Comparison of ENCODE assay signal across 17 cellular contexts in genomic region chr16:89730610-89731234, GRCh38.
"Had no signal": no experiment of that assay in that cellular context is flagged by ENCODE, and none has a peak within 500 bp of the region (broad histone marks: within the 10 kb centered on the region; RNA-seq: fewer than 3 reads in every experiment).

No MANE protein-coding gene starts in this region.

- H3K4me3 Mint-ChIP-seq: activated CD4-positive, alpha-beta T cell treated with anti-CD3 and anti-CD28 coated beads, Interleukin-2, amount 10 ng/mL, durations not matched to agents 7 days and 5 days; activated naive CD8-positive, alpha-beta T cell treated with anti-CD3 and anti-CD28 coated beads, Interleukin-2, amount 50 U/mL, for 24 hours; activated T-helper 1 cell treated with anti-CD3 and anti-CD28 coated beads, Interleukin-12 subunit alpha, Interleukin-12 subunit beta, Interleukin-2, Interleukin-4 antibody, amounts not matched to agents 30 ng/mL and 10 ng/mL and 1 ng/mL, durations not matched to agents 14 hours and 24 hours and 36 hours; dendritic cell treated with granulocyte-macrophage colony-stimulating factor and Interleukin-4, amounts not matched to agents 40 ng/mL and 50 ng/mL, for 4 days had no signal

- H3K9me3 ChIP-seq: ascending aorta, breast epithelium, gastrocnemius medialis, heart right ventricle, pancreas, transverse colon had no signal

- H3K9me3 Mint-ChIP-seq: activated CD4-positive, alpha-beta T cell treated with anti-CD3 and anti-CD28 coated beads, Interleukin-2, amount 10 ng/mL, durations not matched to agents 7 days and 5 days; activated naive CD8-positive, alpha-beta T cell treated with anti-CD3 and anti-CD28 coated beads, Interleukin-2, amount 50 U/mL, for 24 hours; activated T-helper 1 cell treated with anti-CD3 and anti-CD28 coated beads, Interleukin-12 subunit alpha, Interleukin-12 subunit beta, Interleukin-2, Interleukin-4 antibody, amounts not matched to agents 30 ng/mL and 10 ng/mL and 1 ng/mL, durations not matched to agents 14 hours and 24 hours and 36 hours; dendritic cell treated with granulocyte-macrophage colony-stimulating factor and Interleukin-4, amounts not matched to agents 40 ng/mL and 50 ng/mL, for 4 days; neural crest cell had no signal

- FAIRE-seq: pancreas had no signal

- H3K27me3 ChIP-seq: ascending aorta, breast epithelium, gastrocnemius medialis, heart right ventricle, pancreas, transverse colon had no signal

- H3K4me1 ChIP-seq: ascending aorta, breast epithelium, gastrocnemius medialis, pancreas, transverse colon had no signal

- H3K27me3 Mint-ChIP-seq: activated CD4-positive, alpha-beta T cell treated with anti-CD3 and anti-CD28 coated beads, Interleukin-2, amount 10 ng/mL, durations not matched to agents 7 days and 5 days; activated naive CD8-positive, alpha-beta T cell treated with anti-CD3 and anti-CD28 coated beads, Interleukin-2, amount 50 U/mL, for 24 hours; dendritic cell treated with granulocyte-macrophage colony-stimulating factor and Interleukin-4, amounts not matched to agents 40 ng/mL and 50 ng/mL, for 4 days had no signal

- DNase-seq: activated CD4-positive, alpha-beta T cell treated with anti-CD3 and anti-CD28 coated beads, Interleukin-2, amount 10 ng/mL, durations not matched to agents 7 days and 5 days; activated CD8-positive, alpha-beta memory T cell treated with anti-CD3 and anti-CD28 coated beads, Interleukin-2, amount 50 U/mL, for 48 hours; activated naive CD4-positive, alpha-beta T cell; activated naive CD8-positive, alpha-beta T cell treated with anti-CD3 and anti-CD28 coated beads, Interleukin-2, amount 50 U/mL, for 24 hours; gastrocnemius medialis; heart right ventricle; mesendoderm; pancreas; stimulated activated CD4-positive, alpha-beta T cell treated with anti-CD3 and anti-CD28 coated beads, Interleukin-12 subunit alpha, Interleukin-12 subunit beta, amount 100 ng/mL, for 4 hours; stimulated activated CD4-positive, alpha-beta T cell treated with anti-CD3 and anti-CD28 coated beads, Interleukin-2, amount 100 ng/mL, for 24 hours; T-helper 9 cell; transverse colon had no signal

- ATAC-seq: activated naive CD8-positive, alpha-beta T cell treated with anti-CD3 and anti-CD28 coated beads, Interleukin-2, amount 50 U/mL, for 24 hours; gastrocnemius medialis; pancreas had no signal

- H3K27ac ChIP-seq: ascending aorta, breast epithelium, gastrocnemius medialis, heart right ventricle, pancreas, transverse colon had no signal

- H3K4me3 ChIP-seq: ascending aorta, breast epithelium, gastrocnemius medialis, heart right ventricle, pancreas, transverse colon had no signal

- H3K27ac Mint-ChIP-seq: activated naive CD8-positive, alpha-beta T cell treated with anti-CD3 and anti-CD28 coated beads, Interleukin-2, amount 50 U/mL, for 24 hours; activated T-helper 1 cell treated with anti-CD3 and anti-CD28 coated beads, Interleukin-12 subunit alpha, Interleukin-12 subunit beta, Interleukin-2, Interleukin-4 antibody, amounts not matched to agents 30 ng/mL and 10 ng/mL and 1 ng/mL, durations not matched to agents 14 hours and 24 hours and 36 hours; dendritic cell treated with granulocyte-macrophage colony-stimulating factor and Interleukin-4, amounts not matched to agents 40 ng/mL and 50 ng/mL, for 4 days had no signal
